ENCODE assay signal across 11 cellular contexts in genomic region chr16:11114366-11115164, GRCh38.
DNase-seq lines count a peak whose midpoint lies in the region; ATAC-seq, FAIRE-seq and TF ChIP-seq lines count a peak whose summit lies in the region.
"Had no signal": no experiment of that assay in that cellular context is flagged by ENCODE, and none has a peak within 500 bp of the region (broad histone marks: within the 10 kb centered on the region; RNA-seq: fewer than 3 reads in every experiment).

No MANE protein-coding gene starts in this region.

- peak overlapping the region; percentile 9 for H3K27ac Mint-ChIP-seq in activated B cell treated with CpG ODN at 0.5 μM for 24 hours

- H3K4me1 ChIP-seq in endothelial cell of umbilical vein (ENCODE audit: control insufficient read depth, extremely low read depth, insufficient read depth, low read length) (no peaks in the 10 kb centered on the region), thymus (ENCODE audit: control insufficient read depth, insufficient read depth, low read length) (peaks cover 24% of the 10 kb centered on the region)
- H3K4me1 ChIP-seq: A549 had no signal

- TF ChIP-seq CTCF in activated B cell treated with CpG ODN at 0.5 μM for 24 hours (IDR thresholded peaks at IDR 0.05): no peak
- no peak for TF ChIP-seq CTCF in endothelial cell of umbilical vein (IDR thresholded peaks at IDR 0.05; ENCODE audit: extremely low read depth in 1 of 2, insufficient read depth in 1 of 2, low read depth in 1 of 2, low read length in 2 of 2)

- no peaks in the 10 kb centered on the region for H4K20me1 ChIP-seq in endothelial cell of umbilical vein (replicated peaks; ENCODE audit: control insufficient read depth, extremely low read depth, insufficient read depth, low read length)

- H3K9me1 ChIP-seq in endothelial cell of umbilical vein (replicated peaks; ENCODE audit: control insufficient read depth, extremely low read depth, insufficient read depth, low read length): no peaks in the 10 kb centered on the region

- H3K27ac ChIP-seq in endothelial cell of umbilical vein (ENCODE audit: insufficient read depth, low read depth, low read length) (no peak overlapping the region), thymus (ENCODE audit: low read depth) (peak overlapping the region; percentile 58)
- H3K27ac ChIP-seq: A549 had no signal

- no TSS peak for BruUV-seq in endothelial cell of umbilical vein (replicated peaks; lab: Mats Ljungman, UMichigan)

- H3K79me2 ChIP-seq in endothelial cell of umbilical vein (ENCODE audit: control insufficient read depth, insufficient read depth, low read length): no peaks in the 10 kb centered on the region

- no peaks in the 10 kb centered on the region for H3K27me3 Mint-ChIP-seq in activated B cell treated with CpG ODN at 0.5 μM for 24 hours

- H3K4me2 ChIP-seq in endothelial cell of umbilical vein (ENCODE audit: insufficient read depth, low read length): no peak overlapping the region
- H3K4me2 ChIP-seq: A549 had no signal

- peak; percentile 4 for FAIRE-seq in endothelial cell of umbilical vein (lab: Jason Lieb, UNC)
- FAIRE-seq: A549 had no signal

- dilution Hi-C loops in endothelial cell of umbilical vein (cut with MboI; ENCODE audit: extremely low pct_ligation_motif_present, low sequenced_read_pairs): no loop called here

- no peak overlapping the region for H2AFZ ChIP-seq in endothelial cell of umbilical vein (ENCODE audit: low read depth, low read length)

- ATAC-seq in activated B cell treated with CpG ODN at 0.5 μM for 24 hours (ENCODE audit: low read depth) (no peak), HG03095 (IDR thresholded peaks at IDR 0.05; ENCODE audit: unreplicated experiment) (no peak)
- ATAC-seq: A549, SK-N-SH treated with all-trans-retinoic acid at 6 μM for 48 hours had no signal

- peaks cover 33% of the 10 kb centered on the region for H3K36me3 Mint-ChIP-seq in activated B cell treated with CpG ODN at 0.5 μM for 24 hours (ENCODE audit: low read depth)

- no peak for TF ChIP-seq POLR2A in endothelial cell of umbilical vein (IDR thresholded peaks at IDR 0.05; ENCODE audit: low read depth, low read length)

- WGBS in thymus: 27% methylated on average over 15 of the region's 15 CpGs

- POLR2A ChIA-PET in activated B cell treated with CpG ODN at 0.5 μM for 24 hours (lab: Charles Lee) (no interaction called here), endothelial cell of umbilical vein (lab: Charles Lee) (no interaction called here)

- no peaks in the 10 kb centered on the region for H3K9me3 ChIP-seq in endothelial cell of umbilical vein (replicated peaks; ENCODE audit: control insufficient read depth, insufficient read depth, low read length)
- peaks cover 2% of the 10 kb centered on the region for H3K9me3 ChIP-seq in thymus (ENCODE audit: control insufficient read depth)
- H3K9me3 ChIP-seq: A549 had no signal

- H3K36me3 ChIP-seq in endothelial cell of umbilical vein (ENCODE audit: control insufficient read depth in 2 of 2, extremely low read depth in 1 of 2, insufficient read depth in 2 of 2, low read length in 2 of 2) (no peaks in the 10 kb centered on the region), thymus (ENCODE audit: control insufficient read depth, insufficient read depth) (peaks cover 6% of the 10 kb centered on the region)

- intact Hi-C loops in activated B cell treated with CpG ODN at 0.5 μM for 24 hours (cut with micrococcal nuclease): no loop called here
- intact Hi-C loops in endothelial cell of umbilical vein (cut with micrococcal nuclease): no loop called here
- intact Hi-C loops in posterior vena cava (cut with DNase I): loop anchor here in 1 of 2 donors (10.0 kb wide), 1 partner anchor 140 kb away; the partner anchor contains the start of gene SOCS1

- no peak overlapping the region for H3K9ac ChIP-seq in endothelial cell of umbilical vein (replicated peaks; ENCODE audit: extremely low read depth, insufficient read depth, low read length)

- H3K4me3 ChIP-seq in endothelial cell of umbilical vein (replicated peaks in 1 of 3; ENCODE audit: insufficient read depth in 1 of 3, low read depth in 1 of 3, low read length in 3 of 3) (no peak overlapping the region), thymus (ENCODE audit: low read length) (peak overlapping the region; percentile 13)
- H3K4me3 ChIP-seq: A549 had no signal

- CTCF ChIA-PET in activated B cell treated with CpG ODN at 0.5 μM for 24 hours (lab: Charles Lee): no interaction called here
- CTCF ChIA-PET in endothelial cell of umbilical vein (lab: Charles Lee): no interaction called here

- H3K4me1 Mint-ChIP-seq in activated B cell treated with CpG ODN at 0.5 μM for 24 hours: peaks cover 10% of the 10 kb centered on the region

- no peak overlapping the region for H3K4me3 Mint-ChIP-seq in activated B cell treated with CpG ODN at 0.5 μM for 24 hours

- H3K27me3 ChIP-seq in endothelial cell of umbilical vein (ENCODE audit: control insufficient read depth in 2 of 2, insufficient read depth in 2 of 2, low read length in 2 of 2): no peaks in the 10 kb centered on the region
- H3K27me3 ChIP-seq in thymus (ENCODE audit: control insufficient read depth, insufficient read depth): no peaks in the 10 kb centered on the region

- peak; percentile 63 for DNase-seq in activated CD4-positive, alpha-beta T cell treated with anti-CD3 and anti-CD28 coated beads for 48 hours
- no peak for DNase-seq in activated CD4-positive, alpha-beta T cell treated with anti-CD3 and anti-CD28 coated beads, Interleukin-2, amount 50 U/mL, for 1 hour
- DNase-seq in activated B cell treated with CpG ODN at 0.5 μM for 24 hours: no peak
- DNase-seq in endothelial cell of umbilical vein (ENCODE audit: low read depth, low spot score): no peak
- no peak for DNase-seq in DMS153 (lab: John Stamatoyannopoulos, UW)
- no peak for DNase-seq in posterior vena cava (ENCODE audit: low spot score)
- DNase-seq: GDM1 had no signal

- no peaks in the 10 kb centered on the region for H3K9me3 Mint-ChIP-seq in activated B cell treated with CpG ODN at 0.5 μM for 24 hours

TF ChIP-seq in endothelial cell of umbilical vein, 7 proteins besides CTCF, POLR2A, EP300 and RAD21:
- no peak for TF ChIP-seq GATA2 (IDR thresholded peaks at IDR 0.05; ENCODE audit: insufficient read depth, insufficient read length, low read depth, low read length)
- TF ChIP-seq MAX (IDR thresholded peaks at IDR 0.05; ENCODE audit: insufficient read depth, insufficient read length): no peak
- no peak for TF ChIP-seq JUN (IDR thresholded peaks at IDR 0.05; ENCODE audit: borderline replicate concordance, insufficient read depth, insufficient read length, low read depth)
- no peak for TF ChIP-seq POLR2AphosphoS5 (IDR thresholded peaks at IDR 0.05; ENCODE audit: insufficient read depth, low read depth, low read length)
- no peak for TF ChIP-seq MYC (IDR thresholded peaks at IDR 0.05; ENCODE audit: low read depth, low read length)
- no peak for TF ChIP-seq EZH2 (IDR thresholded peaks at IDR 0.05; ENCODE audit: borderline replicate concordance, low read depth, low read length, severe bottlenecking)
- TF ChIP-seq FOS (IDR thresholded peaks at IDR 0.05; ENCODE audit: borderline replicate concordance, insufficient read depth, low read length): no peak
